13 cellular contexts compared by ENCODE assay signal in genomic region chr20:43442310-43442880, GRCh38. TPM values are rescaled to one million over a fixed set of nuclear protein-coding genes. Genes with fewer than 3 reads are reported as not detected.
A peak's percentile ranks its signal among the peaks of the same experiment; 100 is the strongest.
DNase-seq lines count a peak whose midpoint lies in the region; ATAC-seq and TF ChIP-seq lines count a peak whose summit lies in the region.
"Had no signal": no experiment of that assay in that cellular context is flagged by ENCODE, and none has a peak within 500 bp of the region (broad histone marks: within the 10 kb centered on the region; RNA-seq: fewer than 3 reads in every experiment).

No MANE protein-coding gene starts in this region.

- intact Hi-C loops in Panc1 (cut with micrococcal nuclease; ENCODE audit: unreplicated experiment), result loop anchor here (10.0 kb wide), 1 partner anchor 642 kb away; no protein-coding TSS in a partner anchor

- no peaks in the 10 kb centered on the region for H3K36me3 ChIP-seq in Panc1 (ENCODE audit: control insufficient read depth, insufficient read depth, low read length)
- H3K36me3 ChIP-seq: left lung, thyroid gland had no signal

- H3K36me3 Mint-ChIP-seq in progenitor cell of endocrine pancreas (ENCODE audit: insufficient read depth), result no peaks in the 10 kb centered on the region

- in situ Hi-C loops in Panc1 (cut with HindIII; ENCODE audit: low pct_unique_long_range_greater_than_20kb, low sequenced_read_pairs), result no loop called here

- POLR2A ChIA-PET in Panc1 (lab: Charles Lee), result no interaction called here

- H3K4me1 Mint-ChIP-seq in progenitor cell of endocrine pancreas (ENCODE audit: low read depth), result no peaks in the 10 kb centered on the region

- TF ChIP-seq CTCF in Panc1 (IDR thresholded peaks at IDR 0.05), result peak; percentile 31
- TF ChIP-seq CTCF in fibroblast of the aortic adventitia (IDR thresholded peaks at IDR 0.05; ENCODE audit: insufficient read depth, low read length), result peak; percentile 41
- peak; percentile 22 for TF ChIP-seq CTCF in progenitor cell of endocrine pancreas (IDR thresholded peaks at IDR 0.05; ENCODE audit: unreplicated experiment)

- no peak overlapping the region for H3K4me3 Mint-ChIP-seq in progenitor cell of endocrine pancreas (ENCODE audit: low read depth)

- peaks cover 13% of the 10 kb centered on the region for H3K27me3 Mint-ChIP-seq in progenitor cell of endocrine pancreas

- no peak overlapping the region for H3K27ac Mint-ChIP-seq in progenitor cell of endocrine pancreas

- CTCF ChIA-PET in Panc1 (lab: Charles Lee), result no interaction called here

- no peaks in the 10 kb centered on the region for H3K9me3 Mint-ChIP-seq in progenitor cell of endocrine pancreas (ENCODE audit: low read depth)

- peak; percentile 69 for ATAC-seq in Panc1
- no peak for ATAC-seq in GM21529 (IDR thresholded peaks at IDR 0.05; ENCODE audit: unreplicated experiment)
- ATAC-seq in GM21360 (IDR thresholded peaks at IDR 0.05; ENCODE audit: unreplicated experiment), result no peak
- no peak for ATAC-seq in GM19324 (IDR thresholded peaks at IDR 0.05; ENCODE audit: low FRiP score, unreplicated experiment)
- ATAC-seq: left lung had no signal

- H3K4me3 ChIP-seq in Panc1 (ENCODE audit: low read depth in 2 of 2, low read length in 2 of 2) (no peak overlapping the region), fibroblast of the aortic adventitia (ENCODE audit: low read depth, low read length) (no peak overlapping the region)
- H3K4me3 ChIP-seq: left lung, thyroid gland had no signal

- DNase-seq in NCI-H510A treated with DMSO at 0.1 percent for 48 hours (lab: John Stamatoyannopoulos, UW) (peak; percentile 12), NCI-H510A (lab: John Stamatoyannopoulos, UW) (no peak), Panc1 (ENCODE audit: low read depth, low spot score) (no peak), fibroblast of the aortic adventitia (ENCODE audit: low read depth) (no peak), progenitor cell of endocrine pancreas (ENCODE audit: low spot score, unreplicated experiment) (no peak)
- DNase-seq: activated naive CD4-positive, alpha-beta T cell treated with anti-CD3 and anti-CD28 coated beads, Interleukin-2, amount 50 U/mL, for 16 hours; left lung; NCI-H1694 treated with DMSO at 0.1 percent for 48 hours; T-helper 1 cell; thyroid gland had no signal

- no peaks in the 10 kb centered on the region for H3K4me1 ChIP-seq in Panc1 (ENCODE audit: control insufficient read depth, insufficient read depth, low read length)
- H3K4me1 ChIP-seq: left lung, thyroid gland had no signal

- H3K27ac ChIP-seq in Panc1 (ENCODE audit: low read length), result no peak overlapping the region
- H3K27ac ChIP-seq: left lung, thyroid gland had no signal

- H3K9me3 ChIP-seq in Panc1 (ENCODE audit: control insufficient read depth, insufficient read depth, low read depth, low read length), result no peaks in the 10 kb centered on the region
- H3K9me3 ChIP-seq: left lung, thyroid gland had no signal

- H3K27me3 ChIP-seq in Panc1 (ENCODE audit: control insufficient read depth, insufficient read depth, low read length), result no peaks in the 10 kb centered on the region
- H3K27me3 ChIP-seq: thyroid gland had no signal

- BruUV-seq in Panc1 (replicated peaks; lab: Mats Ljungman, UMichigan), result no TSS peak

RNA-seq across cellular contexts. Expression of gene SRSF6, which starts 15.3 kb away (rescaled TPM):
- total RNA-seq in Panc1 (2021; ENCODE audit: unreplicated experiment) (159 TPM), fibroblast of the aortic adventitia (ENCODE audit: low replicate concordance) (70.8 and 72.0 TPM in 2 replicates), progenitor cell of endocrine pancreas (369 and 381 TPM in 2 replicates)
- 140 TPM for polyA plus RNA-seq in Panc1 (2012; ENCODE audit: insufficient read length)
